ENCODE assay signal across 10 cellular contexts in the genomic region with DNA sequence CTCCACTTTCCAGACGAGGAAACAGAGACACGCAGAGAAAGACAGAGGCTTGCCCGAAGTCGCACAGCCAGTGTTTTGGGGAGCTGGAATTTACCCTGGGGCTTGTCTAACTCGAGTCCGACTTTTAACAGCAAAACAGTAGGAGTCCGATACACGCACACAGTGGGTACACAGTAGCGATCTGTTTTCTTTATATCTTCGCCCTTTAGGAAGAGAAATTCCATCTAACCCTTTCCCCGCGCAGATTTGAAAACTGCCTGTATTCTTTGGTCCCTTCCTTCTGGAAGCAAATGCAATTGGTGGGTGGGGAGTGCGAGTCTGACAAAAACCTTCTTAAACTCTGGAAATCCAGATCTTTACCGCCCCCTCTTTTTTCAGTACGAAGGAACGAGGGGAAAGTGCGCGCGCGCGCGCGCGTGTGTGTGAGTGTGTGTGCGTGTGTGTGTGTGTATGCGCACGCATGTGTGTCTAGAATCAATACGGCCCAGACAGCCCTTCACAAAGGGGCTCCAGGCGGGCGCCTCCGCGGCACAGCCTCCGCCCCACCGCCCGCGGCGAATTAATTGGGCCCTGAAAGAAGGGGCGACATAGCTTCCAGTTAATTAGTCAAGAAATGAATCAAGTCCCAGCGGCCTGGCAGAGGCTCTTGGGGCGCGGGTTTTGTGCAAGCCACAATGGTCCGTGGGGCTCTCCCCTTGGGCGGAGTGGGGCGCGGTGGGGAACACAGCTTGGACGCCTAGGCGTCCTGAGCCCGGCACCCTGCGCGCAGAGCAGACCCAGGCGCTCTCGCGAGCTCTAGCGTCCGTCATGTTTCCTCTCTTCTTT. TPM values are rescaled to one million over a fixed set of nuclear protein-coding genes. Genes with fewer than 3 reads are reported as not detected.
DNase-seq lines count a peak whose midpoint lies in the region; ATAC-seq, FAIRE-seq and TF ChIP-seq lines count a peak whose summit lies in the region.
"Had no signal": no experiment of that assay in that cellular context is flagged by ENCODE, and none has a peak within 500 bp of the region (broad histone marks: within the 10 kb centered on the region; RNA-seq: fewer than 3 reads in every experiment).

No MANE protein-coding gene starts in this region.

- H3K79me2 ChIP-seq in H9 (ENCODE audit: insufficient read depth, low read length) (no peaks in the 10 kb centered on the region), smooth muscle cell (ENCODE audit: low read depth) (peaks cover 19% of the 10 kb centered on the region)

- no peak overlapping the region for H3K56ac ChIP-seq in H9 (ENCODE audit: insufficient read length, low read depth, low read length)

- H3K4me3 Mint-ChIP-seq in H9 = peak overlapping the region; percentile 25 to 75
- H3K4me3 Mint-ChIP-seq in effector memory CD8-positive, alpha-beta T cell = no peak overlapping the region
- H3K4me3 Mint-ChIP-seq: activated naive CD4-positive, alpha-beta T cell treated with anti-CD3 and anti-CD28 coated beads, Interleukin-2, amount 10 ng/mL, durations not matched to agents 7 days and 5 days had no signal

- H3K4me3 ChIP-seq in cardiac fibroblast (replicated peaks in 1 of 2; ENCODE audit: low read depth in 2 of 2, low read length in 2 of 2) (peak overlapping the region; percentile 22 to 38), smooth muscle cell (peak overlapping the region; percentile 69), small intestine (ENCODE audit: low read depth in 1 of 2, low read length in 2 of 2) (peak overlapping the region in 1 of 2 donors; percentile 32)

- H3K23ac ChIP-seq in H9 (ENCODE audit: insufficient read length, low read depth, low read length) = no peak overlapping the region

- H3K4me1 ChIP-seq in H9 (ENCODE audit: insufficient read depth, low read length) (peaks cover 4% of the 10 kb centered on the region), smooth muscle cell (ENCODE audit: low read depth) (peaks cover 15% of the 10 kb centered on the region), small intestine (ENCODE audit: control insufficient read depth in 2 of 2, insufficient read depth in 1 of 2, low read depth in 1 of 2, low read length in 1 of 2) (peaks cover 0 to 2% of the 10 kb centered on the region in 2 donors)

- H3K18ac ChIP-seq in H9 (ENCODE audit: insufficient read length, low read depth, low read length) = no peak overlapping the region

- H3K9me3 Mint-ChIP-seq in H9 = peaks cover 0 to 23% of the 10 kb centered on the region in 2 experiments; a peak in 2 of 5 replicates
- no peaks in the 10 kb centered on the region for H3K9me3 Mint-ChIP-seq in effector memory CD8-positive, alpha-beta T cell
- H3K9me3 Mint-ChIP-seq: activated naive CD4-positive, alpha-beta T cell treated with anti-CD3 and anti-CD28 coated beads, Interleukin-2, amount 10 ng/mL, durations not matched to agents 7 days and 5 days had no signal

- H2AK5ac ChIP-seq in H9 (ENCODE audit: insufficient read length, low read length) = no peak overlapping the region

- peaks cover under 1% of the 10 kb centered on the region for H3F3A ChIP-seq in smooth muscle cell (ENCODE audit: low read depth)

- peak; percentile 71 for ATAC-seq in left lobe of liver
- ATAC-seq in effector memory CD8-positive, alpha-beta T cell (replicated peaks) = no peak

- H2BK15ac ChIP-seq in H9 (ENCODE audit: low read depth, low read length) = no peak overlapping the region

- H3K9me3 ChIP-seq in H9 (ENCODE audit: control insufficient read depth, low read depth, low read length) (no peaks in the 10 kb centered on the region), smooth muscle cell (replicated peaks; ENCODE audit: low read depth) (no peaks in the 10 kb centered on the region), small intestine (ENCODE audit: control insufficient read depth, low read depth) (no peaks in the 10 kb centered on the region)

- no peaks in the 10 kb centered on the region for H3K79me1 ChIP-seq in H9 (ENCODE audit: insufficient read depth, low read depth, low read length, poor library complexity, severe bottlenecking)

- H3K14ac ChIP-seq in H9 (ENCODE audit: insufficient read depth, low read length) = no peak overlapping the region

- no peak overlapping the region for H2BK120ac ChIP-seq in H9 (ENCODE audit: low read depth, low read length, poor library complexity, severe bottlenecking)

- peak; percentile 61 for DNase-seq in H9
- peak in 1 of 2 donors; percentile 18 for DNase-seq in cardiac fibroblast (ENCODE audit: low read depth in 2 of 2)
- DNase-seq in left lobe of liver (ENCODE audit: low spot score) = no peak
- no peak for DNase-seq in smooth muscle cell (lab: John Stamatoyannopoulos, UW; ENCODE audit: unreplicated experiment)
- DNase-seq in small intestine = no peak
- DNase-seq in effector memory CD8-positive, alpha-beta T cell = no peak
- DNase-seq in activated naive CD4-positive, alpha-beta T cell (lab: John Stamatoyannopoulos, UW) = no peak
- no peak for DNase-seq in activated gamma-delta T cell (lab: John Stamatoyannopoulos, UW)
- DNase-seq: activated naive CD4-positive, alpha-beta T cell treated with anti-CD3 and anti-CD28 coated beads, Interleukin-2, amount 10 ng/mL, durations not matched to agents 7 days and 5 days; Kasumi-1 had no signal

- H3K27ac ChIP-seq in H9 (ENCODE audit: insufficient read length, low read depth, low read length) (no peak overlapping the region), smooth muscle cell (ENCODE audit: low read depth) (peak overlapping the region; percentile 47), small intestine (ENCODE audit: low read depth in 1 of 2, low read length in 1 of 2) (no peak overlapping the region)

- no peaks in the 10 kb centered on the region for H3K23me2 ChIP-seq in H9 (ENCODE audit: insufficient read length, low read depth, low read length, poor library complexity, severe bottlenecking)

- H3K36me3 Mint-ChIP-seq in H9 (ENCODE audit: insufficient read depth in 1 of 3, low read depth in 3 of 3) = no peaks in the 10 kb centered on the region
- H3K36me3 Mint-ChIP-seq in effector memory CD8-positive, alpha-beta T cell (ENCODE audit: insufficient read depth) = peaks cover 3% of the 10 kb centered on the region
- H3K36me3 Mint-ChIP-seq: activated naive CD4-positive, alpha-beta T cell treated with anti-CD3 and anti-CD28 coated beads, Interleukin-2, amount 10 ng/mL, durations not matched to agents 7 days and 5 days had no signal

- no peak for TF ChIP-seq CTCF in H9 (conservative IDR thresholded peaks at IDR 0.05)
- TF ChIP-seq CTCF in cardiac fibroblast (IDR thresholded peaks at IDR 0.05; ENCODE audit: low read depth, low read length) = no peak
- no peak for TF ChIP-seq CTCF in smooth muscle cell (IDR thresholded peaks at IDR 0.05; ENCODE audit: borderline replicate concordance, insufficient read depth, poor library complexity, severe bottlenecking)

- no peaks in the 10 kb centered on the region for H3K36me3 ChIP-seq in smooth muscle cell (ENCODE audit: low read depth)
- H3K36me3 ChIP-seq in small intestine (ENCODE audit: control insufficient read depth in 2 of 2, insufficient read depth in 2 of 2, low read length in 2 of 2) = no peaks in the 10 kb centered on the region

- H3K27ac Mint-ChIP-seq in H9 = no peak overlapping the region
- H3K27ac Mint-ChIP-seq in effector memory CD8-positive, alpha-beta T cell = no peak overlapping the region
- H3K27ac Mint-ChIP-seq: activated naive CD4-positive, alpha-beta T cell treated with anti-CD3 and anti-CD28 coated beads, Interleukin-2, amount 10 ng/mL, durations not matched to agents 7 days and 5 days had no signal

- H4K91ac ChIP-seq in H9 (ENCODE audit: insufficient read length, low read depth, low read length) = no peak overlapping the region

- peaks cover 99% of the 10 kb centered on the region for H3K27me3 ChIP-seq in H9 (ENCODE audit: insufficient read depth, low read length)
- H3K27me3 ChIP-seq in smooth muscle cell (ENCODE audit: low read depth) = peaks cover 18% of the 10 kb centered on the region
- peaks cover 3 to 48% of the 10 kb centered on the region in 2 donors for H3K27me3 ChIP-seq in small intestine (ENCODE audit: control insufficient read depth in 2 of 2, insufficient read depth in 2 of 2, low read length in 2 of 2)

- H2BK12ac ChIP-seq in H9 (ENCODE audit: insufficient read length, low read depth, low read length) = no peak overlapping the region

- no peak for FAIRE-seq in small intestine (lab: Jason Lieb, UNC)

- H4K8ac ChIP-seq in H9 (replicated peaks; ENCODE audit: insufficient read length, low read depth, low read length) = no peak overlapping the region

- peaks cover 27 to 64% of the 10 kb centered on the region in 2 experiments for H3K4me1 Mint-ChIP-seq in H9
- H3K4me1 Mint-ChIP-seq in effector memory CD8-positive, alpha-beta T cell (ENCODE audit: low read depth in 2 of 2) = no peaks in the 10 kb centered on the region
- H3K4me1 Mint-ChIP-seq: activated naive CD4-positive, alpha-beta T cell treated with anti-CD3 and anti-CD28 coated beads, Interleukin-2, amount 10 ng/mL, durations not matched to agents 7 days and 5 days had no signal

- H4K20me1 ChIP-seq in H9 (ENCODE audit: control insufficient read depth, insufficient read depth, insufficient read length) (no peaks in the 10 kb centered on the region), smooth muscle cell (ENCODE audit: low read depth) (no peaks in the 10 kb centered on the region)

- WGBS in H9 (ENCODE audit: extremely low coverage, insufficient read length, low lambda C conversion rate) = no CpG with 5 or more reads among the region's 55 CpGs
- 2% methylated on average over 50 of the region's 55 CpGs for WGBS in smooth muscle cell (ENCODE audit: low lambda C conversion rate)
- 3 to 6% (median 5%) methylated on average over 52 to 55 of the region's 55 CpGs for WGBS in small intestine, 3 donors

- H2AFZ ChIP-seq in H9 (ENCODE audit: low read length) (no peak overlapping the region), smooth muscle cell (ENCODE audit: low read depth) (peak overlapping the region; percentile 87)

- H3K9ac ChIP-seq in H9 (ENCODE audit: extremely low read depth, insufficient read length, low read length) (no peak overlapping the region), smooth muscle cell (ENCODE audit: low read depth) (peak overlapping the region; percentile 55)

- no peak overlapping the region for H4K5ac ChIP-seq in H9 (ENCODE audit: insufficient read length, low read depth, low read length)

- no peak overlapping the region for H3T11ph ChIP-seq in H9 (ENCODE audit: low read length)

- no peak overlapping the region for H3K4ac ChIP-seq in H9 (ENCODE audit: low read depth, low read length)

- H2BK5ac ChIP-seq in H9 (ENCODE audit: insufficient read length, low read length) = no peak overlapping the region

- no peak overlapping the region for H2BK20ac ChIP-seq in H9 (ENCODE audit: low read depth, low read length, poor library complexity, severe bottlenecking)

- H3K27me3 Mint-ChIP-seq in H9 (ENCODE audit: low read depth) = peaks cover 100% of the 10 kb centered on the region
- H3K27me3 Mint-ChIP-seq in effector memory CD8-positive, alpha-beta T cell = peaks cover 95 to 100% of the 10 kb centered on the region in 2 donors

- H3K4me2 ChIP-seq in H9 (ENCODE audit: insufficient read depth, insufficient read length, low read length) (peak overlapping the region; percentile 28), smooth muscle cell (peak overlapping the region; percentile 96)

RNA-seq across cellular contexts. Expression of gene TBX3, which starts 14.0 kb away (rescaled TPM):
- 0.04 and 0.07 TPM in 2 replicates for total RNA-seq in H9 (2021)
- 37.2 TPM for total RNA-seq in left lobe of liver
- total RNA-seq in smooth muscle cell = 100 and 104 TPM in 2 replicates
- 100 and 110 TPM in 2 replicates for polyA plus RNA-seq in smooth muscle cell
- 100 to 1,000 TPM in 1 of 3 donors, 10 to 100 TPM in 2; 18.8 to 104 (median 53.5) TPM for polyA plus RNA-seq in small intestine

Comparison
In these comparisons a context has a peak if more than half of its experiments do, and no peak if none do; other contexts are left out.
1. H3K4me3 Mint-ChIP-seq: peak in H9 (2 of 2); none in effector memory CD8-positive, alpha-beta T cell (0 of 2).
2. RNA of gene TBX3, which starts 14.0 kb away (total RNA-seq): 100 to 104 TPM in smooth muscle cell and 37.2 TPM in left lobe of liver (single experiment); 0.04 to 0.07 TPM in H9; every median in the first group is over 10 times any median in the second.